In genomic region chr17:55676274-55676673, GRCh38 we compare ENCODE assay signal across 7 cellular contexts. TPM values are rescaled to one million over a fixed set of nuclear protein-coding genes. Genes with fewer than 3 reads are reported as not detected.
"Had no signal": no experiment of that assay in that cellular context is flagged by ENCODE, and none has a peak within 500 bp of the region (broad histone marks: within the 10 kb centered on the region; RNA-seq: fewer than 3 reads in every experiment).

No MANE protein-coding gene starts in this region.

- DNase-seq: GM23248, H9, HCEC 1CT, KBM-7 had no signal

- H3K4me3 ChIP-seq: GM23248 had no signal

- ATAC-seq: HepG2 had no signal

- H3K27ac ChIP-seq: GM23248, HL-60 had no signal

- H2AFZ ChIP-seq: GM23248 had no signal

- H3K4me3 Mint-ChIP-seq: H9, IgD-negative memory B cell had no signal

- H3K36me3 Mint-ChIP-seq: IgD-negative memory B cell had no signal

- H3K27ac Mint-ChIP-seq: H9, IgD-negative memory B cell had no signal

RNA-seq across cellular contexts. Expression of gene TMEM100, which starts 46.4 kb away (rescaled TPM):
- total RNA-seq: GM23248, HepG2 had no signal
- polyA plus RNA-seq: HepG2, IgD-negative memory B cell had no signal
